In the genomic region with DNA sequence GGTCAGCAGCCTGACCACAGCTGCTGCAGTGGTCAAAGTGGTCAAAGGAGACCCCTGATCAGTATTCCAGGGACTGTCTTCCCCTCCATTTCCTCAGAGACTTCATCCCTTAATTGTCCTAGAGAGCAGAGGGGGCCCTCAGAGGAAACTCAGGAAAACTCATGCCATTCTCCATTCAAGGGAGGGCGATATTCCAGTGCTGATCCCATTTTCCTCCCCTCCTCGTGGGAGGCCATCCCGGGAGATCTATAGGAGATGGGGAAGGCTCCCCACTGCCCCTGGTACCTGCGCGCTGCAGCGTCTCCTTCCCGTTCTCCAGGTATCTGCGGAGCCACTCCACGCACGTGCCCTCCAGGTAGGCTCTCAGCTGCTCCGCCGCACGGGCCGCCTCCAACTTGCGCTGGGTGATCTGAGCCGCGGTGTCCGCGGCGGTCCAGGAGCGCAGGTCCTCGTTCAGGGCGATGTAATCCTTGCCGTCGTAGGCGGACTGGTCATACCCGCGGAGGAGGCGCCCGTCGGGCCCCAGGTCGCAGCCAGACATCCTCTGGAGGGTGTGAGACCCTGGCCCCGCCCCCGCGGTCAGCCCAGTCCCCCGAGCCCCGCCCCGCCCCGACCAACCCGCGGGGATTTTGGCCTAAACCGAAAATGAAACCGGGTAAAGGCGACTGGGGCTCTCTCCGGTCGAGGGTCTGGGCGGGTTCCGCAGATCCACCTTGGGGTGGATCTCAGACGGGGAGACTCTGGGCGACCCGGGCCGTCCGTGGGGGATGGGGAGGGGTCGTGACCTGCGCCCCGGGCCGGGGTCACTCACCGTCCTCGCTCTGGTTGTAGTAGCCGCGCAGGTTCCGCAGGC, we compare ENCODE assay signal across 8 cellular contexts. TPM values are rescaled to one million over a fixed set of nuclear protein-coding genes. Genes with fewer than 3 reads are reported as not detected.
DNase-seq lines count a peak whose midpoint lies in the region; ATAC-seq lines count a peak whose summit lies in the region.

No MANE protein-coding gene starts in this region.

- peaks cover 53% of the 10 kb centered on the region for H3K4me1 Mint-ChIP-seq in activated CD4-positive, alpha-beta T cell treated with anti-CD3 and anti-CD28 coated beads for 36 hours
- H3K4me1 Mint-ChIP-seq in IgD-negative memory B cell, result peaks cover 14 to 44% (median 41%) of the 10 kb centered on the region in 3 donors
- peaks cover 44% of the 10 kb centered on the region for H3K4me1 Mint-ChIP-seq in activated CD8-positive, alpha-beta T cell treated with anti-CD3 and anti-CD28 coated beads, Interleukin-2, amount 10 ng/mL, durations not matched to agents 7 days and 5 days (ENCODE audit: low read depth)

- peak overlapping the region; percentile 75 to 95 for H3K4me3 ChIP-seq in stomach smooth muscle (ENCODE audit: low read length in 2 of 2)

- DNase-seq in activated CD4-positive, alpha-beta T cell treated with anti-CD3 and anti-CD28 coated beads for 36 hours, result peak; percentile 83
- no peak for DNase-seq in activated CD4-positive, alpha-beta T cell treated with anti-CD3 and anti-CD28 coated beads for 1 hour
- peak; percentile 58 for DNase-seq in activated CD8-positive, alpha-beta T cell treated with anti-CD3 and anti-CD28 coated beads, Interleukin-2, amount 10 ng/mL, durations not matched to agents 7 days and 5 days
- DNase-seq in epithelial cell of prostate (ENCODE audit: low read depth, low spot score) (no peak), myocyte (ENCODE audit: low read depth) (peak; percentile 31), NCI-H446 treated with DMSO at 0.1 percent for 48 hours (lab: John Stamatoyannopoulos, UW) (no peak)

- peak overlapping the region; percentile 99 for H3K27ac Mint-ChIP-seq in activated CD4-positive, alpha-beta T cell treated with anti-CD3 and anti-CD28 coated beads for 36 hours
- H3K27ac Mint-ChIP-seq in IgD-negative memory B cell, result peak overlapping the region; percentile 99 to 100 (median 100)
- H3K27ac Mint-ChIP-seq in activated CD8-positive, alpha-beta T cell treated with anti-CD3 and anti-CD28 coated beads, Interleukin-2, amount 10 ng/mL, durations not matched to agents 7 days and 5 days, result peak overlapping the region; percentile 100

- H3K27ac ChIP-seq in epithelial cell of prostate (peak overlapping the region; percentile 52), stomach smooth muscle (ENCODE audit: low read length) (peak overlapping the region; percentile 88)

- intact Hi-C loops in activated CD4-positive, alpha-beta T cell treated with anti-CD3 and anti-CD28 coated beads for 36 hours (cut with DNase I, micrococcal nuclease), result loop anchor here in 1 of 2 experiments (5.0 kb wide), 1 partner anchor 654 kb away; a partner anchor contains a TSS

- peak overlapping the region; percentile 95 for H3K4me3 Mint-ChIP-seq in activated CD4-positive, alpha-beta T cell treated with anti-CD3 and anti-CD28 coated beads for 36 hours
- peak overlapping the region; percentile 95 to 98 (median 96) for H3K4me3 Mint-ChIP-seq in IgD-negative memory B cell
- peak overlapping the region; percentile 96 for H3K4me3 Mint-ChIP-seq in activated CD8-positive, alpha-beta T cell treated with anti-CD3 and anti-CD28 coated beads, Interleukin-2, amount 10 ng/mL, durations not matched to agents 7 days and 5 days

- H3K9me3 ChIP-seq in stomach smooth muscle (ENCODE audit: control insufficient read depth in 2 of 2, low read length in 2 of 2), result no peaks in the 10 kb centered on the region

- peaks cover 46% of the 10 kb centered on the region for H3K36me3 Mint-ChIP-seq in activated CD4-positive, alpha-beta T cell treated with anti-CD3 and anti-CD28 coated beads for 36 hours (ENCODE audit: low read depth)
- peaks cover 6% of the 10 kb centered on the region for H3K36me3 Mint-ChIP-seq in IgD-negative memory B cell
- H3K36me3 Mint-ChIP-seq in activated CD8-positive, alpha-beta T cell treated with anti-CD3 and anti-CD28 coated beads, Interleukin-2, amount 10 ng/mL, durations not matched to agents 7 days and 5 days (ENCODE audit: low read depth), result peaks cover 46% of the 10 kb centered on the region

- H3K27me3 ChIP-seq in stomach smooth muscle (ENCODE audit: control insufficient read depth in 1 of 2, insufficient read depth in 2 of 2, low read length in 2 of 2), result no peaks in the 10 kb centered on the region

- H3K27me3 Mint-ChIP-seq in activated CD4-positive, alpha-beta T cell treated with anti-CD3 and anti-CD28 coated beads for 36 hours, result no peaks in the 10 kb centered on the region
- H3K27me3 Mint-ChIP-seq in IgD-negative memory B cell, result no peaks in the 10 kb centered on the region
- H3K27me3 Mint-ChIP-seq in activated CD8-positive, alpha-beta T cell treated with anti-CD3 and anti-CD28 coated beads, Interleukin-2, amount 10 ng/mL, durations not matched to agents 7 days and 5 days (ENCODE audit: low read depth), result peaks cover 3% of the 10 kb centered on the region

- no peaks in the 10 kb centered on the region for H3K9me3 Mint-ChIP-seq in activated CD4-positive, alpha-beta T cell treated with anti-CD3 and anti-CD28 coated beads for 36 hours (ENCODE audit: low read depth)
- H3K9me3 Mint-ChIP-seq in IgD-negative memory B cell, result no peaks in the 10 kb centered on the region
- H3K9me3 Mint-ChIP-seq in activated CD8-positive, alpha-beta T cell treated with anti-CD3 and anti-CD28 coated beads, Interleukin-2, amount 10 ng/mL, durations not matched to agents 7 days and 5 days (ENCODE audit: insufficient read depth), result no peaks in the 10 kb centered on the region

- H3K4me1 ChIP-seq in stomach smooth muscle (ENCODE audit: control insufficient read depth, insufficient read depth, low read length), result peaks cover 6% of the 10 kb centered on the region

- POLR2A ChIA-PET in activated CD4-positive, alpha-beta T cell treated with anti-CD3 and anti-CD28 coated beads for 36 hours (lab: Charles Lee), result interaction anchor here (0.7 kb wide), 1 partner anchor 83 kb away, joined by 4 read pairs; no protein-coding TSS in a partner anchor
- POLR2A ChIA-PET in activated CD8-positive, alpha-beta T cell treated with anti-CD3 and anti-CD28 coated beads, Interleukin-2, amount 10 ng/mL, durations not matched to agents 7 days and 5 days (lab: Charles Lee), result interaction anchor here (4.1 kb wide), 1 partner anchor 83 kb away, joined by 105 read pairs; no protein-coding TSS in a partner anchor

- peak; percentile 28 for ATAC-seq in activated CD4-positive, alpha-beta T cell treated with anti-CD3 and anti-CD28 coated beads for 36 hours
- ATAC-seq in activated CD8-positive, alpha-beta T cell treated with anti-CD3 and anti-CD28 coated beads, Interleukin-2, amount 10 ng/mL, durations not matched to agents 7 days and 5 days, result peak; percentile 42

- CTCF ChIA-PET in activated CD4-positive, alpha-beta T cell treated with anti-CD3 and anti-CD28 coated beads for 36 hours (lab: Charles Lee), result no interaction called here
- CTCF ChIA-PET in activated CD8-positive, alpha-beta T cell treated with anti-CD3 and anti-CD28 coated beads, Interleukin-2, amount 10 ng/mL, durations not matched to agents 7 days and 5 days (lab: Charles Lee), result no interaction called here

- peak overlapping the region; percentile 74 to 97 for H3K9ac ChIP-seq in stomach smooth muscle (ENCODE audit: low read length in 2 of 2)

- peaks cover 4 to 24% of the 10 kb centered on the region in 2 donors for H3K36me3 ChIP-seq in stomach smooth muscle (ENCODE audit: control insufficient read depth in 2 of 2, insufficient read depth in 2 of 2, low read length in 2 of 2)

RNA-seq across cellular contexts. Expression of a gene that starts 0.9 kb away (rescaled TPM):
- total RNA-seq in activated CD4-positive, alpha-beta T cell treated with anti-CD3 and anti-CD28 coated beads for 36 hours, result 100 to 1,000 TPM; 660 to 678 TPM
- 3,003 TPM for polyA plus RNA-seq in IgD-negative memory B cell
- total RNA-seq in activated CD8-positive, alpha-beta T cell treated with anti-CD3 and anti-CD28 coated beads, Interleukin-2, amount 10 ng/mL, durations not matched to agents 7 days and 5 days, result 1,000 to 10,000 TPM; 1,075 to 1,135 TPM
- 348 and 447 TPM in 2 replicates for total RNA-seq in myocyte
- polyA plus RNA-seq in myocyte (2012), result 540 TPM

Comparison
In these comparisons a context has a peak if more than half of its experiments do, and no peak if none do; other contexts are left out.
1. DNase-seq: peak in activated CD4-positive, alpha-beta T cell treated with anti-CD3 and anti-CD28 coated beads for 36 hours (single experiment), activated CD8-positive, alpha-beta T cell treated with anti-CD3 and anti-CD28 coated beads, Interleukin-2, amount 10 ng/mL, durations not matched to agents 7 days and 5 days (single experiment) and myocyte (single experiment); none in activated CD4-positive, alpha-beta T cell treated with anti-CD3 and anti-CD28 coated beads for 1 hour (single experiment), epithelial cell of prostate (single experiment) and NCI-H446 treated with DMSO at 0.1 percent for 48 hours (single experiment).
2. Peak in every context shown above with its lines, with median percentiles within 50 percentile points of each other: H3K27ac Mint-ChIP-seq and H3K4me3 Mint-ChIP-seq.